Comparison of ENCODE assay signal across 8 cellular contexts in genomic region chr6:31805939-31806469, GRCh38. TPM values are rescaled to one million over a fixed set of nuclear protein-coding genes. Genes with fewer than 3 reads are reported as not detected.
DNase-seq lines count a peak whose midpoint lies in the region; ATAC-seq, FAIRE-seq and TF ChIP-seq lines count a peak whose summit lies in the region.

No MANE protein-coding gene starts in this region.

- DNase-seq in caudate nucleus (lab: John Stamatoyannopoulos, UW) (peak in 1 of 61 donors; percentile 41), mucosa of descending colon (peak in 1 of 3 donors; percentile 14), COR-L47 (lab: John Stamatoyannopoulos, UW) (no peak), activated gamma-delta T cell (lab: John Stamatoyannopoulos, UW) (no peak), H54 (ENCODE audit: insufficient read length, low spot score) (no peak), HEK293T (ENCODE audit: extremely low spot score) (no peak)

- ATAC-seq in mucosa of descending colon = peak; percentile 6

- H3K27ac ChIP-seq in HUES6 (ENCODE audit: low read depth, low read length) (peak overlapping the region; percentile 91), caudate nucleus (ENCODE audit: low read depth, low read length) (peak overlapping the region; percentile 77)

- POLR2A ChIA-PET in HEK293T (lab: Yijun Ruan, JAX) = interaction anchor here (0.8 to 4.7 kb wide), 19 partner anchors 8 to 154 kb away, joined by 3 to 77 read pairs (median 7); partner anchors contain the start of genes C6orf47, GPANK1, HSPA1A and HSPA1B

- no peaks in the 10 kb centered on the region for H3K27me3 ChIP-seq in HUES6 (ENCODE audit: control insufficient read depth, insufficient read depth, low read length)

- H3K4me3 ChIP-seq in GM12875 (ENCODE audit: low read depth, low read length) (peak overlapping the region; percentile 77), HUES6 (ENCODE audit: low read depth, low read length) (peak overlapping the region; percentile 96), mucosa of descending colon (peak overlapping the region; percentile 23)

- TF ChIP-seq POLR2A in H54 (IDR thresholded peaks at IDR 0.05; ENCODE audit: low read depth, low read length) = no peak

- intact Hi-C loops in mucosa of descending colon (cut with DNase I, micrococcal nuclease) = no loop called here

- no peak for FAIRE-seq in H54 (lab: Jason Lieb, UNC)

- peaks cover 23% of the 10 kb centered on the region for H3K36me3 ChIP-seq in HUES6 (ENCODE audit: control insufficient read depth, insufficient read depth, low read length)
- H3K36me3 ChIP-seq in mucosa of descending colon (ENCODE audit: low read depth) = no peaks in the 10 kb centered on the region

- CTCF ChIA-PET in HEK293T (lab: Yijun Ruan, JAX) = interaction anchor here (0.9 to 2.9 kb wide), 5 partner anchors 10 to 76 kb away, joined by 3 to 15 read pairs (median 6); partner anchors contain the start of gene VARS1

- H3K4me1 ChIP-seq in HUES6 (ENCODE audit: control insufficient read depth, insufficient read depth, low read length) (no peaks in the 10 kb centered on the region), mucosa of descending colon (ENCODE audit: low read depth) (peaks cover 8% of the 10 kb centered on the region)

- no peak for TF ChIP-seq CTCF in GM12875 (IDR thresholded peaks at IDR 0.05; ENCODE audit: borderline replicate concordance, insufficient read depth, low read depth, low read length)
- no peak for TF ChIP-seq CTCF in mucosa of descending colon (IDR thresholded peaks at IDR 0.05)

- H3K9me3 ChIP-seq in HUES6 (ENCODE audit: control insufficient read depth, insufficient read depth, low read depth, low read length) (no peaks in the 10 kb centered on the region), mucosa of descending colon (no peaks in the 10 kb centered on the region)

- peak overlapping the region; percentile 91 for H3K9ac ChIP-seq in HUES6 (ENCODE audit: low read length)

TF ChIP-seq in HEK293T, 16 proteins besides CTCF, POLR2A, EP300 and RAD21:
- no peak for TF ChIP-seq TARDBP (IDR thresholded peaks at IDR 0.05)
- TF ChIP-seq LEF1 (IDR thresholded peaks at IDR 0.05; ENCODE audit: borderline replicate concordance) = no peak
- TF ChIP-seq BHLHE40 (IDR thresholded peaks at IDR 0.05; ENCODE audit: borderline replicate concordance) = no peak
- no peak for TF ChIP-seq ELF4 (IDR thresholded peaks at IDR 0.05)
- TF ChIP-seq FOXA1 (IDR thresholded peaks at IDR 0.05) = no peak
- TF ChIP-seq HDGF (IDR thresholded peaks at IDR 0.05; ENCODE audit: borderline replicate concordance) = no peak
- no peak for TF ChIP-seq FOXK2 (IDR thresholded peaks at IDR 0.05)
- no peak for TF ChIP-seq NFRKB (IDR thresholded peaks at IDR 0.05)
- TF ChIP-seq PKNOX1 (IDR thresholded peaks at IDR 0.05) = no peak
- TF ChIP-seq SP1 (IDR thresholded peaks at IDR 0.05) = no peak

RNA-seq across cellular contexts. Expression of gene LSM2, which starts 0.8 kb away (rescaled TPM):
- total RNA-seq in mucosa of descending colon = 10 to 100 TPM; 21.7 to 35.5 (median 33.8) TPM

RNA-seq across cellular contexts. Expression of gene HSPA1L, which starts 9.1 kb away (rescaled TPM):
- 1 to 10 TPM; 1.2 to 3.4 (median 1.3) TPM for total RNA-seq in mucosa of descending colon

RNA-seq across cellular contexts. Expression of gene HSPA1A, which starts 9.3 kb away (rescaled TPM):
- total RNA-seq in mucosa of descending colon = 100 to 1,000 TPM in 2 of 3 donors, 10 to 100 TPM in 1; 73.6 to 274 (median 107) TPM

RNA-seq across cellular contexts. Expression of gene VARS1, which starts 10.5 kb away (rescaled TPM):
- total RNA-seq in mucosa of descending colon = 10 to 100 TPM; 41.7 to 65.8 (median 45.0) TPM

RNA-seq across cellular contexts. Expression of gene HSPA1B, which starts 21.5 kb away (rescaled TPM):
- 100 to 1,000 TPM; 172 to 254 (median 200) TPM for total RNA-seq in mucosa of descending colon

Comparison
In these comparisons a context has a peak if more than half of its experiments do, and no peak if none do; other contexts are left out.
1. H3K4me3 ChIP-seq: peak in every context shown above with its lines; median percentile 96 in HUES6; 77 in GM12875; 23 in mucosa of descending colon.